Comparison of ENCODE assay signal across 17 cellular contexts in the genomic region with DNA sequence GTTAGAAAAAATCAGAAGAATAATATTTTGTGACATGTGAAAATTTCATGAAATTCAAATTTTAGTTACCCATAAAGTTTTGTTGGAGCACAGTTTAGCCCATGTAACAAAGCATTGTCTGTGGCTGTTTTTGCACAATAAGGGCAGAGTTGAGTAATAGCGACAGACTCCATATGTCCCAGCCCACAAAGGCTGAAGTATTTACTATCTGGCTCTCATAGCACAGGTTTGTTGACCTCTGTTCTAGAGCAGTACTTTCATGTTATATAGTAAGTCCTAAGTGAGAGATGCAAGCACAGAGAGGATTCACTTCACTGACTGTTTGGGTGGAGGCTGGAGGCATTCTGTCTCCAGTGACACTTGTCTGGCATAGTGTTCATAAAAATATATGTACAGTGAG. TPM values are rescaled to one million over a fixed set of nuclear protein-coding genes. Genes with fewer than 3 reads are reported as not detected.
DNase-seq lines count a peak whose midpoint lies in the region; ATAC-seq, FAIRE-seq and TF ChIP-seq lines count a peak whose summit lies in the region.
"Had no signal": no experiment of that assay in that cellular context is flagged by ENCODE, and none has a peak within 500 bp of the region (broad histone marks: within the 10 kb centered on the region; RNA-seq: fewer than 3 reads in every experiment).

No MANE protein-coding gene starts in this region.

- H3K9ac ChIP-seq in astrocyte (ENCODE audit: low read length) = peak overlapping the region; percentile 59

- H3K4me1 ChIP-seq in astrocyte (ENCODE audit: insufficient read depth, low read length) (peaks cover 61% of the 10 kb centered on the region), right lobe of liver (peaks cover 0 to 6% (median 0%) of the 10 kb centered on the region in 4 donors), A673 (ENCODE audit: insufficient read depth, low read length, poor library complexity, severe bottlenecking) (peaks cover 84% of the 10 kb centered on the region)

- POLR2A ChIA-PET in A673 (lab: Charles Lee; ENCODE audit: low non-redundant PET) = no interaction called here

- BruUV-seq in A673 (replicated peaks; lab: Mats Ljungman, UMichigan) = no TSS peak

- DNase-seq in DMS53 treated with DMSO at 0.1 percent for 48 hours (lab: John Stamatoyannopoulos, UW; ENCODE audit: unreplicated experiment) (peak; percentile 89), NB4 (ENCODE audit: low read depth) (peak; percentile 88), astrocyte (ENCODE audit: low read depth) (no peak), right lobe of liver (no peak), nephron progenitor cell (no peak), A673 (ENCODE audit: low spot score) (no peak), UCSD-AML1 (lab: John Stamatoyannopoulos, UW; ENCODE audit: unreplicated experiment) (no peak)
- DNase-seq in stimulated activated CD4-positive, alpha-beta T cell treated with anti-CD3 and anti-CD28 coated beads, Interleukin-2, amount 100 ng/mL, for 48 hours = no peak
- DNase-seq: activated T-cell treated with anti-CD3 and anti-CD28 coated beads, Interleukin-2, amount 50 U/mL, for 48 hours; central memory CD4-positive, alpha-beta T cell; heart left ventricle; naive thymus-derived CD8-positive, alpha-beta T cell; NCI-H446; stimulated activated CD4-positive, alpha-beta T cell treated with anti-CD3 and anti-CD28 coated beads, Interleukin-4, amount 100 ng/mL, for 1 hour had no signal

- no peak overlapping the region for H3K4me3 ChIP-seq in NB4 (ENCODE audit: low read depth, low read length)
- H3K4me3 ChIP-seq in astrocyte (ENCODE audit: insufficient read depth, low read depth, low read length) = no peak overlapping the region
- no peak overlapping the region for H3K4me3 ChIP-seq in right lobe of liver
- H3K4me3 ChIP-seq in A673 (ENCODE audit: low read depth, low read length, poor library complexity, severe bottlenecking) = no peak overlapping the region

- H3K27ac ChIP-seq in astrocyte (ENCODE audit: low read depth, low read length) (peak overlapping the region; percentile 86), right lobe of liver (no peak overlapping the region), A673 (ENCODE audit: low read depth, low read length, poor library complexity, severe bottlenecking) (no peak overlapping the region)
- H3K27ac ChIP-seq: thoracic aorta had no signal

- no peak for TF ChIP-seq POLR2A in NB4 (IDR thresholded peaks at IDR 0.05; ENCODE audit: extremely low read depth, insufficient read length)
- no peak for TF ChIP-seq POLR2A in right lobe of liver (IDR thresholded peaks at IDR 0.05)

- H3K36me3 ChIP-seq in astrocyte (ENCODE audit: insufficient read depth, low read length) (peaks cover 5% of the 10 kb centered on the region), right lobe of liver (no peaks in the 10 kb centered on the region), A673 (ENCODE audit: insufficient read depth, low read length, poor library complexity, severe bottlenecking) (no peaks in the 10 kb centered on the region)
- H3K36me3 ChIP-seq: thoracic aorta had no signal

- FAIRE-seq in astrocyte (lab: Jason Lieb, UNC) = no peak
- FAIRE-seq: GM12892 had no signal

- TF ChIP-seq CTCF in NB4 (IDR thresholded peaks at IDR 0.05; ENCODE audit: low read depth, low read length) = no peak
- no peak for TF ChIP-seq CTCF in astrocyte (IDR thresholded peaks at IDR 0.05; ENCODE audit: insufficient read depth, low read depth, low read length)
- no peak for TF ChIP-seq CTCF in right lobe of liver (IDR thresholded peaks at IDR 0.05)
- TF ChIP-seq CTCF in nephron progenitor cell (IDR thresholded peaks at IDR 0.05) = no peak
- TF ChIP-seq CTCF in A673 (conservative IDR thresholded peaks at IDR 0.05; ENCODE audit: low read depth, low read length) = no peak

- peak overlapping the region; percentile 95 for H3K4me2 ChIP-seq in astrocyte (ENCODE audit: low read length)

- peaks cover 52% of the 10 kb centered on the region for H4K20me1 ChIP-seq in astrocyte (ENCODE audit: insufficient read depth, low read length)

- H3K27ac Mint-ChIP-seq in astrocyte (ENCODE audit: unreplicated experiment) (peak overlapping the region; percentile 89), nephron progenitor cell (no peak overlapping the region)
- H3K27ac Mint-ChIP-seq: CD14-positive monocyte; naive thymus-derived CD8-positive, alpha-beta T cell had no signal

- H3K9me3 Mint-ChIP-seq in astrocyte (ENCODE audit: unreplicated experiment) = no peaks in the 10 kb centered on the region
- H3K9me3 Mint-ChIP-seq in nephron progenitor cell = no peaks in the 10 kb centered on the region
- H3K9me3 Mint-ChIP-seq: CD14-positive monocyte had no signal

- no peaks in the 10 kb centered on the region for H3K27me3 ChIP-seq in astrocyte (ENCODE audit: insufficient read depth, low read length)
- H3K27me3 ChIP-seq in right lobe of liver = no peaks in the 10 kb centered on the region
- H3K27me3 ChIP-seq in A673 (replicated peaks; ENCODE audit: insufficient read depth, low read depth, low read length, poor library complexity) = no peaks in the 10 kb centered on the region
- H3K27me3 ChIP-seq: heart left ventricle had no signal

- no peaks in the 10 kb centered on the region for H3K27me3 Mint-ChIP-seq in astrocyte (ENCODE audit: low read depth, unreplicated experiment)
- no peaks in the 10 kb centered on the region for H3K27me3 Mint-ChIP-seq in nephron progenitor cell (ENCODE audit: low read depth, poor library complexity)

- CTCF ChIA-PET in A673 (lab: Charles Lee) = no interaction called here

- peak in 3 of 4 donors; percentile 66 to 83 (median 72) for ATAC-seq in right lobe of liver
- ATAC-seq: naive thymus-derived CD8-positive, alpha-beta T cell had no signal

- intact Hi-C loops in right lobe of liver (cut with DNase I) = no loop called here
- intact Hi-C loops in A673 (cut with micrococcal nuclease; ENCODE audit: unreplicated experiment) = no loop called here

- no peak overlapping the region for H2AFZ ChIP-seq in astrocyte (ENCODE audit: low read depth, low read length)

- H3K4me3 Mint-ChIP-seq in astrocyte (ENCODE audit: unreplicated experiment) (no peak overlapping the region), nephron progenitor cell (no peak overlapping the region)
- H3K4me3 Mint-ChIP-seq: CD14-positive monocyte; naive thymus-derived CD8-positive, alpha-beta T cell had no signal

- no peaks in the 10 kb centered on the region for H3K9me3 ChIP-seq in astrocyte (ENCODE audit: insufficient read depth, low read depth, low read length)
- H3K9me3 ChIP-seq in right lobe of liver = no peaks in the 10 kb centered on the region
- no peaks in the 10 kb centered on the region for H3K9me3 ChIP-seq in A673 (ENCODE audit: low read depth, low read length, poor library complexity, severe bottlenecking)
- H3K9me3 ChIP-seq: heart left ventricle, thoracic aorta had no signal

- peaks cover 58% of the 10 kb centered on the region for H3K4me1 Mint-ChIP-seq in astrocyte (ENCODE audit: low read depth, unreplicated experiment)
- peaks cover 71% of the 10 kb centered on the region for H3K4me1 Mint-ChIP-seq in nephron progenitor cell

- H3K36me3 Mint-ChIP-seq in astrocyte (ENCODE audit: low read depth, unreplicated experiment) = peaks cover 2% of the 10 kb centered on the region
- H3K36me3 Mint-ChIP-seq in nephron progenitor cell (ENCODE audit: low read depth) = peaks cover 32% of the 10 kb centered on the region
- H3K36me3 Mint-ChIP-seq: CD14-positive monocyte; naive thymus-derived CD8-positive, alpha-beta T cell had no signal

- WGBS in right lobe of liver (ENCODE audit: insufficient coverage, low coverage, low lambda C conversion rate, missing lambda C conversion rate) = 38% methylated on average over 1 of the region's 1 CpG

- peaks cover 100% of the 10 kb centered on the region for H3K79me2 ChIP-seq in astrocyte (ENCODE audit: insufficient read depth, low read length)

RNA-seq across cellular contexts. Expression of a gene that starts 6.8 kb away (rescaled TPM):
- 270 and 284 TPM in 2 replicates for total RNA-seq in astrocyte
- total RNA-seq in right lobe of liver = 10 to 100 TPM; 18.5 to 53.2 (median 28.0) TPM
- total RNA-seq in A673 (2021) = 95.5 and 98.6 TPM in 2 replicates

Comparison
In these comparisons a context has a peak if more than half of its experiments do, and no peak if none do; other contexts are left out.
1. DNase-seq: peak in DMS53 treated with DMSO at 0.1 percent for 48 hours (single experiment) and NB4 (single experiment); none in astrocyte (single experiment), right lobe of liver (0 of 3), nephron progenitor cell (single experiment), stimulated activated CD4-positive, alpha-beta T cell treated with anti-CD3 and anti-CD28 coated beads, Interleukin-2, amount 100 ng/mL, for 48 hours (0 of 2), A673 (single experiment) and UCSD-AML1 (single experiment).